ENCODE assay signal across 12 cellular contexts in the genomic region with DNA sequence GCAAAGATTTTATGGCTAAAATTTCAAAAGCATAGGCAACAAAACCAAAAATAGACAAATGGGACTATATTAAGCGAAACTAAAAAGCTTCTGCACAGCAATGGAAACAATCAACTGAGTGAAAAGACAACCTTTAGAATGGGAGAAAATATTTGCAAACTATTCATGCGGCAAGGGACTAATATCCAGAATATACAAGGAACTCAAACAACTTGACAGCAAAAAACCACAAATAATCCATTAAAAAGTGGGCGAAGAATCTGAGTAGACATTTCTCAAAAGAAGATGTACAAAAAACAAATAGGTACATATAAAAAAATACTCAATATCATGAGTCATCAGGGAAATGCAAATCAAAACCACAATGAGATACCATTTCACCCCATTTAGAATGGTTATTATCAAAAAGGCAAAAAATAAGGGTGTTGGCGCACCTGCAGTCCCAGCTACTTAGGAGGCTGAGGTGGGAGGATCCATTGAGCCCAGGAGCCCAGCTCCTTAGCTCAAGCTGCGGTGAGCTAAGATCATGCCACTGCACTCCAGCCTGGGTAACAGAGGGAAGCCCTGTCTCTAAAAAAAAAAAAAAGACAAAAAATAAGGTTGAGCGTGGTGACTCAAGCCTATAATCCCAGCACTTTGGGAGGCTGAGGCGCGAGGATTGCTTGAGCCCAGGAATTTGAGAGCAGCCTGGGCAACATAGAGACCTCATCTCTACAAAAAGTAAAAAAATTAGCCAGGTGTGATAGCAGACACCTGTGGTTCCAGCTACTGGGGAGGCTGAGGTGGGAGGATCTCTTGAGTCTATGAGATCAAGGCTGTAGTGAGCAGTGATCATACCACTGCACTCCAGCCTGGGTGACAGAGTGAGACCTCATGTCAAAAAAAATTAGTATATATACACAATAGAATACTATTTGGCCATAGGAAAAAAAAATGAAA. TPM values are rescaled to one million over a fixed set of nuclear protein-coding genes. Genes with fewer than 3 reads are reported as not detected.
A peak's percentile ranks its signal among the peaks of the same experiment; 100 is the strongest.
DNase-seq lines count a peak whose midpoint lies in the region; TF ChIP-seq lines count a peak whose summit lies in the region.
"Had no signal": no experiment of that assay in that cellular context is flagged by ENCODE, and none has a peak within 500 bp of the region (broad histone marks: within the 10 kb centered on the region; RNA-seq: fewer than 3 reads in every experiment).

No MANE protein-coding gene starts in this region.

- H3K36me3 Mint-ChIP-seq in IgD-negative memory B cell = no peaks in the 10 kb centered on the region
- peaks cover 4% of the 10 kb centered on the region for H3K36me3 Mint-ChIP-seq in activated T-helper 1 cell treated with anti-CD3 and anti-CD28 coated beads, Interleukin-12 subunit alpha, Interleukin-12 subunit beta, Interleukin-2, Interleukin-4 antibody, amounts not matched to agents 30 ng/mL and 10 ng/mL and 1 ng/mL, durations not matched to agents 14 hours and 24 hours and 36 hours (ENCODE audit: low read depth)

- peaks cover 24 to 36% (median 29%) of the 10 kb centered on the region in 3 donors for H3K4me1 Mint-ChIP-seq in IgD-negative memory B cell
- H3K4me1 Mint-ChIP-seq in activated T-helper 1 cell treated with anti-CD3 and anti-CD28 coated beads, Interleukin-12 subunit alpha, Interleukin-12 subunit beta, Interleukin-2, Interleukin-4 antibody, amounts not matched to agents 30 ng/mL and 10 ng/mL and 1 ng/mL, durations not matched to agents 14 hours and 24 hours and 36 hours (ENCODE audit: low read depth) = peaks cover 42% of the 10 kb centered on the region

- no peak overlapping the region for H3K27ac ChIP-seq in sigmoid colon

- no peaks in the 10 kb centered on the region for H3K9me3 Mint-ChIP-seq in IgD-negative memory B cell
- no peaks in the 10 kb centered on the region for H3K9me3 Mint-ChIP-seq in activated T-helper 1 cell treated with anti-CD3 and anti-CD28 coated beads, Interleukin-12 subunit alpha, Interleukin-12 subunit beta, Interleukin-2, Interleukin-4 antibody, amounts not matched to agents 30 ng/mL and 10 ng/mL and 1 ng/mL, durations not matched to agents 14 hours and 24 hours and 36 hours

- no peaks in the 10 kb centered on the region for H3K27me3 ChIP-seq in sigmoid colon
- H3K27me3 ChIP-seq: heart right ventricle had no signal

- no peak for TF ChIP-seq POLR2A in sigmoid colon (IDR thresholded peaks at IDR 0.05)

- H3K4me1 ChIP-seq in sigmoid colon = peaks cover 0 to 5% (median under 1%) of the 10 kb centered on the region in 4 donors

- no peaks in the 10 kb centered on the region for H3K27me3 Mint-ChIP-seq in IgD-negative memory B cell
- no peaks in the 10 kb centered on the region for H3K27me3 Mint-ChIP-seq in activated T-helper 1 cell treated with anti-CD3 and anti-CD28 coated beads, Interleukin-12 subunit alpha, Interleukin-12 subunit beta, Interleukin-2, Interleukin-4 antibody, amounts not matched to agents 30 ng/mL and 10 ng/mL and 1 ng/mL, durations not matched to agents 14 hours and 24 hours and 36 hours (ENCODE audit: insufficient read depth)

- DNase-seq in activated T-cell treated with anti-CD3 and anti-CD28 coated beads, Interleukin-2, amount 50 U/mL, for 1 hour = peak; percentile 27
- DNase-seq in activated T-cell treated with anti-CD3 and anti-CD28 coated beads, Interleukin-2, amount 50 U/mL, for 48 hours = no peak
- DNase-seq in activated T-helper 1 cell treated with anti-CD3 and anti-CD28 coated beads, Interleukin-12 subunit alpha, Interleukin-12 subunit beta, Interleukin-2, Interleukin-4 antibody, amounts not matched to agents 30 ng/mL and 10 ng/mL and 1 ng/mL, durations not matched to agents 14 hours and 24 hours and 36 hours (ENCODE audit: low spot score) = no peak
- peak; percentile 24 for DNase-seq in sigmoid colon
- DNase-seq in NCI-H526 treated with DMSO at 0.1 percent for 48 hours (lab: John Stamatoyannopoulos, UW) = no peak
- DNase-seq in dedifferentiated amniotic fluid mesenchymal stem cell (ENCODE audit: extremely low spot score) = no peak
- DNase-seq in NCI-H774 (lab: John Stamatoyannopoulos, UW) = no peak
- DNase-seq: activated CD4-positive, alpha-beta T cell treated with anti-CD3 and anti-CD28 coated beads for 1 hour; heart right ventricle; NCI-H524 treated with DMSO at 0.1 percent for 48 hours; stimulated activated CD4-positive, alpha-beta T cell treated with anti-CD3 and anti-CD28 coated beads, Interleukin-4, amount 100 ng/mL, for 24 hours had no signal

- no peak overlapping the region for H3K4me3 ChIP-seq in sigmoid colon
- H3K4me3 ChIP-seq: heart right ventricle had no signal

- TF ChIP-seq EP300 in sigmoid colon (IDR thresholded peaks at IDR 0.05) = no peak

- H3K27ac Mint-ChIP-seq in IgD-negative memory B cell = peak overlapping the region; percentile 51 to 96 (median 79)
- peak overlapping the region; percentile 46 for H3K27ac Mint-ChIP-seq in activated T-helper 1 cell treated with anti-CD3 and anti-CD28 coated beads, Interleukin-12 subunit alpha, Interleukin-12 subunit beta, Interleukin-2, Interleukin-4 antibody, amounts not matched to agents 30 ng/mL and 10 ng/mL and 1 ng/mL, durations not matched to agents 14 hours and 24 hours and 36 hours

- no peaks in the 10 kb centered on the region for H3K9me3 ChIP-seq in sigmoid colon
- H3K9me3 ChIP-seq: heart right ventricle had no signal

- no peaks in the 10 kb centered on the region for H3K36me3 ChIP-seq in sigmoid colon
- H3K36me3 ChIP-seq: heart right ventricle had no signal

- peak overlapping the region; percentile 34 to 93 (median 88) for H3K4me3 Mint-ChIP-seq in IgD-negative memory B cell
- peak overlapping the region; percentile 27 for H3K4me3 Mint-ChIP-seq in activated T-helper 1 cell treated with anti-CD3 and anti-CD28 coated beads, Interleukin-12 subunit alpha, Interleukin-12 subunit beta, Interleukin-2, Interleukin-4 antibody, amounts not matched to agents 30 ng/mL and 10 ng/mL and 1 ng/mL, durations not matched to agents 14 hours and 24 hours and 36 hours

- no peak for TF ChIP-seq CTCF in sigmoid colon (IDR thresholded peaks at IDR 0.05)

- WGBS in sigmoid colon, 2 donors = 80 to 91% methylated on average over 8 of the region's 8 CpGs

- intact Hi-C loops in activated T-helper 1 cell treated with anti-CD3 and anti-CD28 coated beads, Interleukin-12 subunit alpha, Interleukin-12 subunit beta, Interleukin-2, Interleukin-4 antibody, amounts not matched to agents 30 ng/mL and 10 ng/mL and 1 ng/mL, durations not matched to agents 14 hours and 24 hours and 36 hours (cut with micrococcal nuclease) = loop anchor here (1.0 kb wide), 1 partner anchor 10 kb away; no protein-coding TSS in a partner anchor
- intact Hi-C loops in sigmoid colon (cut with DNase I) = loop anchor here (5.0 kb wide), 1 partner anchor 109 kb away; a partner anchor contains a TSS

RNA-seq across cellular contexts. Expression of a gene that starts 4.2 kb away (rescaled TPM):
- 81.8 TPM for polyA plus RNA-seq in IgD-negative memory B cell
- total RNA-seq in activated T-helper 1 cell treated with anti-CD3 and anti-CD28 coated beads, Interleukin-12 subunit alpha, Interleukin-12 subunit beta, Interleukin-2, Interleukin-4 antibody, amounts not matched to agents 30 ng/mL and 10 ng/mL and 1 ng/mL, durations not matched to agents 14 hours and 24 hours and 36 hours = 59.2 and 65.5 TPM in 2 replicates
- 10 to 100 TPM; 28.1 to 40.7 (median 36.3) TPM for total RNA-seq in sigmoid colon
- 10 to 100 TPM; 29.1 to 54.2 (median 29.4) TPM for polyA plus RNA-seq in sigmoid colon

RNA-seq across cellular contexts. Expression of a gene that starts 17.0 kb away (rescaled TPM):
- polyA plus RNA-seq in IgD-negative memory B cell (167 TPM), sigmoid colon (10 to 100 TPM in 1 of 3 donors, 1 to 10 TPM in 2; 2.4 to 19.5 (median 2.8) TPM)
- total RNA-seq in activated T-helper 1 cell treated with anti-CD3 and anti-CD28 coated beads, Interleukin-12 subunit alpha, Interleukin-12 subunit beta, Interleukin-2, Interleukin-4 antibody, amounts not matched to agents 30 ng/mL and 10 ng/mL and 1 ng/mL, durations not matched to agents 14 hours and 24 hours and 36 hours = 252 and 258 TPM in 2 replicates
- 1 to 10 TPM; 1.1 to 3.4 (median 1.1) TPM for total RNA-seq in sigmoid colon

Comparison
In these comparisons a context has a peak if more than half of its experiments do, and no peak if none do; other contexts are left out.
1. DNase-seq: peak in activated T-cell treated with anti-CD3 and anti-CD28 coated beads, Interleukin-2, amount 50 U/mL, for 1 hour (single experiment) and sigmoid colon (single experiment); none in activated T-cell treated with anti-CD3 and anti-CD28 coated beads, Interleukin-2, amount 50 U/mL, for 48 hours (0 of 2), activated T-helper 1 cell treated with anti-CD3 and anti-CD28 coated beads, Interleukin-12 subunit alpha, Interleukin-12 subunit beta, Interleukin-2, Interleukin-4 antibody, amounts not matched to agents 30 ng/mL and 10 ng/mL and 1 ng/mL, durations not matched to agents 14 hours and 24 hours and 36 hours (single experiment), NCI-H526 treated with DMSO at 0.1 percent for 48 hours (single experiment), dedifferentiated amniotic fluid mesenchymal stem cell (single experiment) and NCI-H774 (single experiment).
2. RNA of a gene that starts 17.0 kb away (total RNA-seq): 252 to 258 TPM in activated T-helper 1 cell treated with anti-CD3 and anti-CD28 coated beads, Interleukin-12 subunit alpha, Interleukin-12 subunit beta, Interleukin-2, Interleukin-4 antibody, amounts not matched to agents 30 ng/mL and 10 ng/mL and 1 ng/mL, durations not matched to agents 14 hours and 24 hours and 36 hours; 1.1 to 3.4 TPM in sigmoid colon; every median in the first group is over 10 times any median in the second.